ENCODE assay signal across 18 cellular contexts in the genomic region with DNA sequence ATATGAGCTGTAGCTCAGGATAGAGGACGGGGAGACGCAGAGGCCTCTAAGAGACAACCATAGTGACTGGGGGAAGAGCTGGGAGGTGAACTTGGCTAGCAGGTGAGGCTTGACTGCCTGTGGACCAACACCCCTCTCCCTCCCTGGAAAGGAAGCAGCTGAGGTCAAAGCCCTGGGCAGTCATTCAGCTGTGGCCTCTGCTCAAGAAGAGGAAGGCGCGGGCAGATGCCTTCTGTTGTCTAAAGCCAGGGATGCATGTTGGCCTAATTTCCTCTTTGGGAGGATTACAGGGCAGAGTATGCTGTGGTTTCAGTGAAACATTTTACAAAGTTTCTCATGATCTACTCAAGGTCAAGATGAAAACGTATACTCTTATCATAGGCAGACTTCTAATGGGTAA.
DNase-seq lines count a peak whose midpoint lies in the region; ATAC-seq and TF ChIP-seq lines count a peak whose summit lies in the region.
"Had no signal": no experiment of that assay in that cellular context is flagged by ENCODE, and none has a peak within 500 bp of the region (broad histone marks: within the 10 kb centered on the region; RNA-seq: fewer than 3 reads in every experiment).

No MANE protein-coding gene starts in this region.

- no peak overlapping the region for H3K4me3 ChIP-seq in brain microvascular endothelial cell (ENCODE audit: low read depth, low read length)

- peaks cover 0 to 12% (median 4%) of the 10 kb centered on the region in 3 donors for H3K27me3 Mint-ChIP-seq in CD14-positive monocyte (ENCODE audit: low read depth in 3 of 3)
- H3K27me3 Mint-ChIP-seq: activated CD4-positive, alpha-beta T cell treated with anti-CD3 and anti-CD28 coated beads, Interleukin-2, amount 10 ng/mL, durations not matched to agents 7 days and 5 days had no signal

- no peak for DNase-seq in CD14-positive monocyte (ENCODE audit: low spot score)
- DNase-seq in MV-4-11 (lab: John Stamatoyannopoulos, UW): peak; percentile 87
- DNase-seq in islet precursor cell: peak; percentile 35
- DNase-seq in retina: peak; percentile 36
- DNase-seq in ecto neural progenitor cell (ENCODE audit: low spot score): no peak
- no peak for DNase-seq in AG08395 (ENCODE audit: low spot score)
- DNase-seq in brain microvascular endothelial cell: no peak
- DNase-seq: activated CD4-positive, alpha-beta T cell treated with anti-CD3 and anti-CD28 coated beads, Interleukin-2, amount 10 ng/mL, durations not matched to agents 7 days and 5 days; DND-41; glutamatergic neuron; mesendoderm; NCI-H1930; NCI-H446 had no signal

- H3K4me3 Mint-ChIP-seq in CD14-positive monocyte: no peak overlapping the region
- H3K4me3 Mint-ChIP-seq: activated CD4-positive, alpha-beta T cell treated with anti-CD3 and anti-CD28 coated beads, Interleukin-2, amount 10 ng/mL, durations not matched to agents 7 days and 5 days; natural killer cell treated with Interleukin-12 subunit alpha and Interleukin-12 subunit beta and Interleukin-15 and Interleukin-18, amount 100 ng/mL, for 72 hours had no signal

- H3K36me3 Mint-ChIP-seq in CD14-positive monocyte: no peaks in the 10 kb centered on the region
- H3K36me3 Mint-ChIP-seq: natural killer cell treated with Interleukin-12 subunit alpha and Interleukin-12 subunit beta and Interleukin-15 and Interleukin-18, amount 100 ng/mL, for 72 hours had no signal

- H3K27ac ChIP-seq in brain microvascular endothelial cell: no peak overlapping the region
- H3K27ac ChIP-seq: parathyroid adenoma had no signal

- H3K36me3 ChIP-seq in brain microvascular endothelial cell (replicated peaks): no peaks in the 10 kb centered on the region

- peak overlapping the region in 4 of 7 donors; percentile 33 to 77 (median 65) for H3K27ac Mint-ChIP-seq in CD14-positive monocyte
- H3K27ac Mint-ChIP-seq: activated CD4-positive, alpha-beta T cell treated with anti-CD3 and anti-CD28 coated beads, Interleukin-2, amount 10 ng/mL, durations not matched to agents 7 days and 5 days; activated T-helper 2 cell treated with anti-CD3 and anti-CD28 coated beads, Interferon-gamma antibody, Interleukin-2, Interleukin-4, amounts not matched to agents 10 μg/mL and 5 μg/mL and 100 μg/mL, durations not matched to agents 14 hours and 24 hours and 36 hours; natural killer cell treated with Interleukin-12 subunit alpha and Interleukin-12 subunit beta and Interleukin-15 and Interleukin-18, amount 100 ng/mL, for 72 hours had no signal

- in situ Hi-C loops in brain microvascular endothelial cell (cut with HindIII; ENCODE audit: low pct_ligation_motif_present, low sequenced_read_pairs): no loop called here

- H3K4me1 Mint-ChIP-seq in CD14-positive monocyte: peaks cover 52% of the 10 kb centered on the region
- H3K4me1 Mint-ChIP-seq: activated CD4-positive, alpha-beta T cell treated with anti-CD3 and anti-CD28 coated beads, Interleukin-2, amount 10 ng/mL, durations not matched to agents 7 days and 5 days had no signal

- no peak for ATAC-seq in GM18511 (IDR thresholded peaks at IDR 0.05; ENCODE audit: unreplicated experiment)
- ATAC-seq: esophagus mucosa; natural killer cell treated with Interleukin-12 subunit alpha and Interleukin-12 subunit beta and Interleukin-15 and Interleukin-18, amount 100 ng/mL, for 72 hours had no signal

- TF ChIP-seq CTCF in CD14-positive monocyte (IDR thresholded peaks at IDR 0.05) (no peak), brain microvascular endothelial cell (IDR thresholded peaks at IDR 0.05; ENCODE audit: low read depth, low read length, missing control alignments) (no peak)

- intact Hi-C loops in CD14-positive monocyte (cut with micrococcal nuclease): loop anchor here (5.0 to 10.0 kb wide), 2 partner anchors 42 to 79 kb away; no protein-coding TSS in a partner anchor

- no peaks in the 10 kb centered on the region for H3K27me3 ChIP-seq in brain microvascular endothelial cell (replicated peaks)

- peaks cover 0 to 4% (median 3%) of the 10 kb centered on the region in 7 donors for H3K9me3 Mint-ChIP-seq in CD14-positive monocyte
- H3K9me3 Mint-ChIP-seq: activated CD4-positive, alpha-beta T cell treated with anti-CD3 and anti-CD28 coated beads, Interleukin-2, amount 10 ng/mL, durations not matched to agents 7 days and 5 days; activated T-helper 2 cell treated with anti-CD3 and anti-CD28 coated beads, Interferon-gamma antibody, Interleukin-2, Interleukin-4, amounts not matched to agents 10 μg/mL and 5 μg/mL and 100 μg/mL, durations not matched to agents 14 hours and 24 hours and 36 hours; natural killer cell treated with Interleukin-12 subunit alpha and Interleukin-12 subunit beta and Interleukin-15 and Interleukin-18, amount 100 ng/mL, for 72 hours had no signal

Comparison
In these comparisons a context has a peak if more than half of its experiments do, and no peak if none do; other contexts are left out.
1. DNase-seq: peak in MV-4-11 (single experiment), islet precursor cell (single experiment) and retina (single experiment); none in CD14-positive monocyte (single experiment), ecto neural progenitor cell (single experiment), AG08395 (single experiment) and brain microvascular endothelial cell (single experiment).